Comparison of ENCODE assay signal across 1 cellular context in the genomic region with DNA sequence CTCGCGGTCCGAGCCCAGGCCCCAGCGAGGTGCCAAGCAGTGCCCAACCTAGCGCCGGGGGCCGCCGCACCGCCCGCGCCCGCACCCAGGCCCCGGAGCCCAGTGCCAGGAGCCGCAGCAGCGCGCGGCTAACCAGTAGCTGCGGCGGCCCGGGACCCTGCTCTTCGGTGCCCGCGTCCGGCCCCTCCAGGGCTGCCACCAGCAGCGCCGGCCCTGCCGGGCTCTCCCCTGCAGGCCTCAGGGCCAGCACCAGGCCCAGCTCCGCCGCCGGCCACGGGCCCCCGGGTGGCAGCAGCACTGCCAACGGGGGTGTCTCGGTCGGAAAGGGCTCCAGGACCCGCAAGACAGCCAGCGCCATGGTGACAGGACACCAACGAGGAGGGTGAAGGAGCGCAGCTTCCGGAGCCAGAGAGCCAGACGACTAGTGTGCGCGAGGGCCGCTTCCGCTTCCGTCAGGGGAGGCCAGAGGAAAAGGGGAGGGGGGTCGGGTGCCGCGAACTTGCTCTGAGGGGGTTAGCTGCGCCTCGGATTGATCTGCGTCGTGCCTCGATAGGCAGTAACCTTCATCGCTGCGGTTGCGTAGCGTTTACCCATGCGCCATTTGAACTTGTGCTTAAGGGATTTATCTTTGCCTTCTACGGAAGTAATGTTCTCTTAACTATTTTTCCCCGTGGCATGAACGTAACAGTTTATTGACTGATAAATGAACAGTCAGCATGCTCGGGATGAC.
A peak's percentile ranks its signal among the peaks of the same experiment; 100 is the strongest.
TF ChIP-seq lines count a peak whose summit lies in the region.

A gene with protein sequence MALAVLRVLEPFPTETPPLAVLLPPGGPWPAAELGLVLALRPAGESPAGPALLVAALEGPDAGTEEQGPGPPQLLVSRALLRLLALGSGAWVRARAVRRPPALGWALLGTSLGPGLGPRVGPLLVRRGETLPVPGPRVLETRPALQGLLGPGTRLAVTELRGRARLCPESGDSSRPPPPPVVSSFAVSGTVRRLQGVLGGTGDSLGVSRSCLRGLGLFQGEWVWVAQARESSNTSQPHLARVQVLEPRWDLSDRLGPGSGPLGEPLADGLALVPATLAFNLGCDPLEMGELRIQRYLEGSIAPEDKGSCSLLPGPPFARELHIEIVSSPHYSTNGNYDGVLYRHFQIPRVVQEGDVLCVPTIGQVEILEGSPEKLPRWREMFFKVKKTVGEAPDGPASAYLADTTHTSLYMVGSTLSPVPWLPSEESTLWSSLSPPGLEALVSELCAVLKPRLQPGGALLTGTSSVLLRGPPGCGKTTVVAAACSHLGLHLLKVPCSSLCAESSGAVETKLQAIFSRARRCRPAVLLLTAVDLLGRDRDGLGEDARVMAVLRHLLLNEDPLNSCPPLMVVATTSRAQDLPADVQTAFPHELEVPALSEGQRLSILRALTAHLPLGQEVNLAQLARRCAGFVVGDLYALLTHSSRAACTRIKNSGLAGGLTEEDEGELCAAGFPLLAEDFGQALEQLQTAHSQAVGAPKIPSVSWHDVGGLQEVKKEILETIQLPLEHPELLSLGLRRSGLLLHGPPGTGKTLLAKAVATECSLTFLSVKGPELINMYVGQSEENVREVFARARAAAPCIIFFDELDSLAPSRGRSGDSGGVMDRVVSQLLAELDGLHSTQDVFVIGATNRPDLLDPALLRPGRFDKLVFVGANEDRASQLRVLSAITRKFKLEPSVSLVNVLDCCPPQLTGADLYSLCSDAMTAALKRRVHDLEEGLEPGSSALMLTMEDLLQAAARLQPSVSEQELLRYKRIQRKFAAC (minus strand): TSS at position 389 of the 730 bp plus-strand sequence. CDS start 31 bp downstream, at position 358.

TF ChIP-seq in GM12878, 131 proteins besides CTCF, POLR2A, EP300 and RAD21 (continued from another document):
- TF ChIP-seq PBX3 (IDR thresholded peaks at IDR 0.05; ENCODE audit: insufficient replicate concordance, low read depth, low read length) = no peak
- no peak for TF ChIP-seq ZNF274 (IDR thresholded peaks at IDR 0.05; ENCODE audit: insufficient read depth, insufficient read length)
- TF ChIP-seq NFYA (IDR thresholded peaks at IDR 0.05; ENCODE audit: borderline replicate concordance, low read depth, low read length) = no peak
- peak; percentile 20; the same call in 1 of the 2 replicates for TF ChIP-seq TCF12 (IDR thresholded peaks at IDR 0.05; ENCODE audit: low read depth, low read length)
- TF ChIP-seq ASH2L (IDR thresholded peaks at IDR 0.05; ENCODE audit: borderline replicate concordance, low read depth) = no peak
- TF ChIP-seq TARDBP (IDR thresholded peaks at IDR 0.05; ENCODE audit: borderline replicate concordance) = no peak
- peak; percentile 54; the same call in 1 of the 2 replicates for TF ChIP-seq CREB1 (IDR thresholded peaks at IDR 0.05; ENCODE audit: low read depth)
- TF ChIP-seq E2F8 (IDR thresholded peaks at IDR 0.05; ENCODE audit: low read depth, partially characterized antibody) = peak; percentile 30
- TF ChIP-seq SPI1 (IDR thresholded peaks at IDR 0.05; ENCODE audit: borderline replicate concordance, insufficient read depth, low read depth, low read length) = peak; percentile 38; the same call in 1 of the 2 replicates
- TF ChIP-seq CHD2 (IDR thresholded peaks at IDR 0.05; ENCODE audit: borderline replicate concordance, low read depth, low read length) = 0 out of 2 replicates have a peak, but pooled peaks have one; percentile 24
- TF ChIP-seq, protein P1, sequence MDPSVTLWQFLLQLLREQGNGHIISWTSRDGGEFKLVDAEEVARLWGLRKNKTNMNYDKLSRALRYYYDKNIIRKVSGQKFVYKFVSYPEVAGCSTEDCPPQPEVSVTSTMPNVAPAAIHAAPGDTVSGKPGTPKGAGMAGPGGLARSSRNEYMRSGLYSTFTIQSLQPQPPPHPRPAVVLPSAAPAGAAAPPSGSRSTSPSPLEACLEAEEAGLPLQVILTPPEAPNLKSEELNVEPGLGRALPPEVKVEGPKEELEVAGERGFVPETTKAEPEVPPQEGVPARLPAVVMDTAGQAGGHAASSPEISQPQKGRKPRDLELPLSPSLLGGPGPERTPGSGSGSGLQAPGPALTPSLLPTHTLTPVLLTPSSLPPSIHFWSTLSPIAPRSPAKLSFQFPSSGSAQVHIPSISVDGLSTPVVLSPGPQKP (IDR thresholded peaks at IDR 0.05; ENCODE audit: low read depth, low read length) = peak; percentile 71
- no peak for TF ChIP-seq USF1 (IDR thresholded peaks at IDR 0.05; ENCODE audit: borderline replicate concordance, extremely low read length, insufficient read depth, low read depth, low read length)
- TF ChIP-seq JUNB (IDR thresholded peaks at IDR 0.05) = no peak
- TF ChIP-seq, protein P2, sequence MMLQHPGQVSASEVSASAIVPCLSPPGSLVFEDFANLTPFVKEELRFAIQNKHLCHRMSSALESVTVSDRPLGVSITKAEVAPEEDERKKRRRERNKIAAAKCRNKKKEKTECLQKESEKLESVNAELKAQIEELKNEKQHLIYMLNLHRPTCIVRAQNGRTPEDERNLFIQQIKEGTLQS (IDR thresholded peaks at IDR 0.05; ENCODE audit: borderline replicate concordance, extremely low read depth, low read depth, low read length) = no peak
- peak; percentile 80 for TF ChIP-seq SMAD5 (IDR thresholded peaks at IDR 0.05; ENCODE audit: low read depth)
- no peak for TF ChIP-seq BCL11A (IDR thresholded peaks at IDR 0.05; ENCODE audit: low read depth, low read length)
- TF ChIP-seq ZNF622 (IDR thresholded peaks at IDR 0.05) = no peak
- TF ChIP-seq, protein P3, sequence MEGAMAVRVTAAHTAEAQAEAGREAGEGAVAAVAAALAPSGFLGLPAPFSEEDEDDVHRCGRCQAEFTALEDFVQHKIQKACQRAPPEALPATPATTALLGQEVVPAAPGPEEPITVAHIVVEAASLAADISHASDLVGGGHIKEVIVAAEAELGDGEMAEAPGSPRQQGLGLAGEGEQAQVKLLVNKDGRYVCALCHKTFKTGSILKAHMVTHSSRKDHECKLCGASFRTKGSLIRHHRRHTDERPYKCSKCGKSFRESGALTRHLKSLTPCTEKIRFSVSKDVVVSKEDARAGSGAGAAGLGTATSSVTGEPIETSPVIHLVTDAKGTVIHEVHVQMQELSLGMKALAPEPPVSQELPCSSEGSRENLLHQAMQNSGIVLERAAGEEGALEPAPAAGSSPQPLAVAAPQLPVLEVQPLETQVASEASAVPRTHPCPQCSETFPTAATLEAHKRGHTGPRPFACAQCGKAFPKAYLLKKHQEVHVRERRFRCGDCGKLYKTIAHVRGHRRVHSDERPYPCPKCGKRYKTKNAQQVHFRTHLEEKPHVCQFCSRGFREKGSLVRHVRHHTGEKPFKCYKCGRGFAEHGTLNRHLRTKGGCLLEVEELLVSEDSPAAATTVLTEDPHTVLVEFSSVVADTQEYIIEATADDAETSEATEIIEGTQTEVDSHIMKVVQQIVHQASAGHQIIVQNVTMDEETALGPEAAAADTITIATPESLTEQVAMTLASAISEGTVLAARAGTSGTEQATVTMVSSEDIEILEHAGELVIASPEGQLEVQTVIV (IDR thresholded peaks at IDR 0.05; ENCODE audit: borderline replicate concordance, partially characterized antibody) = peak; percentile 65
- TF ChIP-seq SIN3A (IDR thresholded peaks at IDR 0.05; ENCODE audit: low read depth, low read length) = peak; percentile 48; the same call in 1 of the 2 replicates
- TF ChIP-seq SREBF2 (IDR thresholded peaks at IDR 0.05; ENCODE audit: low read length) = no peak
- TF ChIP-seq HDAC6 (IDR thresholded peaks at IDR 0.05; ENCODE audit: unreplicated experiment) = no peak
- TF ChIP-seq WRNIP1 (IDR thresholded peaks at IDR 0.05; ENCODE audit: borderline replicate concordance, low read depth, low read length) = no peak
- peak; percentile 57; the same call in 1 of the 3 replicates for TF ChIP-seq POU2F2 (IDR thresholded peaks at IDR 0.05; ENCODE audit: borderline replicate concordance, low read depth, low read length)
- TF ChIP-seq MAX (IDR thresholded peaks at IDR 0.05; ENCODE audit: low read depth, low read length) = no peak
- TF ChIP-seq BACH1 (IDR thresholded peaks at IDR 0.05; ENCODE audit: borderline replicate concordance) = 0 out of 2 replicates have a peak, but pooled peaks have one; percentile 1
- peak in 1 of 2 experiments; percentile 82; a peak in 2 of 4 replicates for TF ChIP-seq ETV6 (conservative IDR thresholded peaks at IDR 0.05 in 1 of 2, IDR thresholded peaks at IDR 0.05 in 1 of 2; ENCODE audit: borderline replicate concordance in 1 of 2, low read depth in 1 of 2)
- TF ChIP-seq MYC (IDR thresholded peaks at IDR 0.05; ENCODE audit: insufficient read depth, insufficient read length, insufficient replicate concordance, low read length, severe bottlenecking) = no peak
- no peak for TF ChIP-seq ZNF24 (IDR thresholded peaks at IDR 0.05)
- no peak for TF ChIP-seq ZBED1 (IDR thresholded peaks at IDR 0.05; ENCODE audit: borderline replicate concordance)
- TF ChIP-seq EZH2 (IDR thresholded peaks at IDR 0.05; ENCODE audit: borderline replicate concordance, control insufficient read depth, low read depth, low read length) = no peak
- TF ChIP-seq RELA (IDR thresholded peaks at IDR 0.05; ENCODE audit: borderline replicate concordance, partially characterized antibody) = no peak
- peak; percentile 17 for TF ChIP-seq SP1 (IDR thresholded peaks at IDR 0.05; ENCODE audit: low read depth, low read length)
- TF ChIP-seq YBX1 (IDR thresholded peaks at IDR 0.05) = no peak
- TF ChIP-seq RB1 (IDR thresholded peaks at IDR 0.05; ENCODE audit: borderline replicate concordance) = no peak
- peak; percentile 76; the same call in 1 of the 2 replicates for TF ChIP-seq GATAD2B (conservative IDR thresholded peaks at IDR 0.05; ENCODE audit: low read depth)
- no peak for TF ChIP-seq MTA3 (IDR thresholded peaks at IDR 0.05; ENCODE audit: borderline replicate concordance, low read length)
- TF ChIP-seq NR2C2 (IDR thresholded peaks at IDR 0.05; ENCODE audit: borderline replicate concordance, control insufficient read depth, insufficient read length, low read depth) = no peak
- TF ChIP-seq MXI1 (IDR thresholded peaks at IDR 0.05; ENCODE audit: low read depth, low read length) = no peak; the same call in 1 of the 2 replicates
- peak; percentile 50; the same call in 1 of the 2 replicates for TF ChIP-seq HCFC1 (IDR thresholded peaks at IDR 0.05; ENCODE audit: low read length)
- TF ChIP-seq STAT1 (conservative IDR thresholded peaks at IDR 0.05) = 0 out of 2 replicates have a peak, but pooled peaks have one; percentile 32
- no peak for TF ChIP-seq FOS (IDR thresholded peaks at IDR 0.05; ENCODE audit: borderline replicate concordance, extremely low read depth, insufficient read length)
- 0 out of 2 replicates have a peak, but pooled peaks have one; percentile 16 for TF ChIP-seq MTA2 (IDR thresholded peaks at IDR 0.05; ENCODE audit: low read depth)
